Comparison of ENCODE assay signal across 19 cellular contexts in genomic region chr6:5464096-5464885, GRCh38.
DNase-seq lines count a peak whose midpoint lies in the region; FAIRE-seq and TF ChIP-seq lines count a peak whose summit lies in the region.
"Had no signal": no experiment of that assay in that cellular context is flagged by ENCODE, and none has a peak within 500 bp of the region (broad histone marks: within the 10 kb centered on the region; RNA-seq: fewer than 3 reads in every experiment).

No MANE protein-coding gene starts in this region.

- H3K27me3 Mint-ChIP-seq in astrocyte (ENCODE audit: low read depth, unreplicated experiment), result no peaks in the 10 kb centered on the region
- H3K27me3 Mint-ChIP-seq: CD4-positive, CD25-positive, alpha-beta regulatory T cell; IgD-negative memory B cell had no signal

- H3K4me2 ChIP-seq in astrocyte (ENCODE audit: low read length) (peak overlapping the region; percentile 15), mesenchymal stem cell (ENCODE audit: low read length, poor library complexity, severe bottlenecking) (peak overlapping the region; percentile 31), smooth muscle cell (peak overlapping the region; percentile 14)

- no peak for FAIRE-seq in astrocyte (lab: Jason Lieb, UNC)
- FAIRE-seq: G401.6 had no signal

- no peak overlapping the region for H4K8ac ChIP-seq in mesenchymal stem cell (ENCODE audit: low read length)

- no peak overlapping the region for H3K4me3 Mint-ChIP-seq in astrocyte (ENCODE audit: unreplicated experiment)
- H3K4me3 Mint-ChIP-seq: CD4-positive, CD25-positive, alpha-beta regulatory T cell; IgD-negative memory B cell had no signal

- no peaks in the 10 kb centered on the region for H3K9me3 ChIP-seq in astrocyte (ENCODE audit: insufficient read depth, low read depth, low read length)
- H3K9me3 ChIP-seq in mesenchymal stem cell (ENCODE audit: control insufficient read depth, low read length), result no peaks in the 10 kb centered on the region
- H3K9me3 ChIP-seq in smooth muscle cell (replicated peaks; ENCODE audit: low read depth), result no peaks in the 10 kb centered on the region
- H3K9me3 ChIP-seq: Caco-2 had no signal

- H4K20me1 ChIP-seq in astrocyte (ENCODE audit: insufficient read depth, low read length) (no peaks in the 10 kb centered on the region), smooth muscle cell (ENCODE audit: low read depth) (peaks cover 15% of the 10 kb centered on the region)

- H2BK5ac ChIP-seq in mesenchymal stem cell (ENCODE audit: low read depth, low read length, poor library complexity, severe bottlenecking), result no peak overlapping the region

- H2BK120ac ChIP-seq in mesenchymal stem cell (ENCODE audit: low read depth, low read length), result no peak overlapping the region

- no peaks in the 10 kb centered on the region for H3F3A ChIP-seq in smooth muscle cell (ENCODE audit: low read depth)

- H3K9ac ChIP-seq in astrocyte (ENCODE audit: low read length) (no peak overlapping the region), mesenchymal stem cell (ENCODE audit: low read length) (no peak overlapping the region), smooth muscle cell (ENCODE audit: low read depth) (no peak overlapping the region)
- H3K9ac ChIP-seq: GM23248 had no signal

- H3K23ac ChIP-seq in mesenchymal stem cell (ENCODE audit: low read length in 2 of 2), result peak overlapping the region in 1 of 2 experiments; percentile 68

- peak overlapping the region; percentile 4 for H3K27ac Mint-ChIP-seq in astrocyte (ENCODE audit: unreplicated experiment)
- H3K27ac Mint-ChIP-seq: CD4-positive, CD25-positive, alpha-beta regulatory T cell had no signal

- H2AFZ ChIP-seq in astrocyte (ENCODE audit: low read depth, low read length) (no peak overlapping the region), mesenchymal stem cell (ENCODE audit: low read depth, low read length) (no peak overlapping the region), smooth muscle cell (ENCODE audit: low read depth) (no peak overlapping the region)
- H2AFZ ChIP-seq: GM23248 had no signal

- 84% methylated on average over 4 of the region's 6 CpGs for WGBS in mesenchymal stem cell
- 79% methylated on average over 6 of the region's 6 CpGs for whole genome bisulfite sequencing in smooth muscle cell (ENCODE audit: low lambda C conversion rate)

- no peaks in the 10 kb centered on the region for H3K36me3 Mint-ChIP-seq in astrocyte (ENCODE audit: low read depth, unreplicated experiment)

- H3K79me1 ChIP-seq in mesenchymal stem cell (replicated peaks; ENCODE audit: low read length, poor library complexity, severe bottlenecking), result peaks cover 4% of the 10 kb centered on the region

- H2BK12ac ChIP-seq in mesenchymal stem cell (ENCODE audit: low read length in 2 of 2), result peak overlapping the region; percentile 6 to 60

- H4K91ac ChIP-seq in mesenchymal stem cell (ENCODE audit: low read length), result no peak overlapping the region

- H3K79me2 ChIP-seq in astrocyte (ENCODE audit: insufficient read depth, low read length) (no peaks in the 10 kb centered on the region), smooth muscle cell (ENCODE audit: low read depth) (no peaks in the 10 kb centered on the region)

- H3K27me3 ChIP-seq in astrocyte (ENCODE audit: insufficient read depth, low read length), result no peaks in the 10 kb centered on the region
- H3K27me3 ChIP-seq in mesenchymal stem cell (ENCODE audit: control insufficient read depth in 1 of 2, insufficient read depth in 1 of 2, low read length in 2 of 2), result no peaks in the 10 kb centered on the region
- H3K27me3 ChIP-seq in smooth muscle cell (ENCODE audit: low read depth), result no peaks in the 10 kb centered on the region

- TF ChIP-seq CTCF in astrocyte (IDR thresholded peaks at IDR 0.05; ENCODE audit: insufficient read depth, low read depth, low read length), result no peak
- no peak for TF ChIP-seq CTCF in smooth muscle cell (IDR thresholded peaks at IDR 0.05; ENCODE audit: borderline replicate concordance, insufficient read depth, poor library complexity, severe bottlenecking)

- DNase-seq in RPMI7951 (ENCODE audit: low read depth), result peak; percentile 25
- DNase-seq in astrocyte (ENCODE audit: low read depth), result peak; percentile 45
- DNase-seq in mesenchymal stem cell, result peak; percentile 22
- no peak for DNase-seq in smooth muscle cell (lab: John Stamatoyannopoulos, UW; ENCODE audit: unreplicated experiment)
- no peak for DNase-seq in NCI-H2107 treated with DMSO at 0.1 percent for 48 hours (lab: John Stamatoyannopoulos, UW; ENCODE audit: unreplicated experiment)
- no peak for DNase-seq in SW 1271 (lab: John Stamatoyannopoulos, UW)
- no peak for DNase-seq in activated CD4-positive, alpha-beta T cell treated with anti-CD3 and anti-CD28 coated beads, Interleukin-2, amount 50 U/mL, for 1 hour
- DNase-seq: ACHN; Caco-2; CD4-positive, CD25-positive, alpha-beta regulatory T cell; GM23248; HCEC 1CT; NCI-H1105 treated with DMSO at 0.1 percent for 48 hours; NCI-H187; NCI-H446; NK-92 treated with Interleukin-12 subunit alpha and Interleukin-12 subunit beta, amount 100 ng/mL, for 24 hours; SIG-M5 had no signal

- peak overlapping the region in 1 of 2 experiments; percentile 43 for H3K4ac ChIP-seq in mesenchymal stem cell (ENCODE audit: low read depth in 1 of 2, low read length in 2 of 2)

- H3K36me3 ChIP-seq in astrocyte (ENCODE audit: insufficient read depth, low read length) (no peaks in the 10 kb centered on the region), mesenchymal stem cell (ENCODE audit: control insufficient read depth in 1 of 2, insufficient read depth in 2 of 2, low read depth in 1 of 2, low read length in 2 of 2) (no peaks in the 10 kb centered on the region), smooth muscle cell (ENCODE audit: low read depth) (no peaks in the 10 kb centered on the region)

- H2AK5ac ChIP-seq in mesenchymal stem cell (ENCODE audit: low read length, severe bottlenecking), result peak overlapping the region; percentile 20

- no peak overlapping the region for H2BK15ac ChIP-seq in mesenchymal stem cell (ENCODE audit: low read depth, poor library complexity, severe bottlenecking)

- H3K4me1 ChIP-seq in astrocyte (ENCODE audit: insufficient read depth, low read length) (peaks cover 14% of the 10 kb centered on the region), mesenchymal stem cell (ENCODE audit: control insufficient read depth, insufficient read depth, low read depth, low read length) (peaks cover 13% of the 10 kb centered on the region), smooth muscle cell (ENCODE audit: low read depth) (peaks cover 17% of the 10 kb centered on the region)
- H3K4me1 ChIP-seq: Caco-2 had no signal

- H3K4me3 ChIP-seq in astrocyte (ENCODE audit: insufficient read depth, low read depth, low read length) (no peak overlapping the region), mesenchymal stem cell (ENCODE audit: insufficient read depth in 1 of 2, low read depth in 1 of 2, low read length in 2 of 2) (no peak overlapping the region), smooth muscle cell (no peak overlapping the region)
- H3K4me3 ChIP-seq: GM23248 had no signal

- peaks cover 28% of the 10 kb centered on the region for H3K4me1 Mint-ChIP-seq in astrocyte (ENCODE audit: low read depth, unreplicated experiment)

- no peaks in the 10 kb centered on the region for H3K9me3 Mint-ChIP-seq in astrocyte (ENCODE audit: unreplicated experiment)
- H3K9me3 Mint-ChIP-seq: CD4-positive, CD25-positive, alpha-beta regulatory T cell had no signal

- H3K27ac ChIP-seq in astrocyte (ENCODE audit: low read depth, low read length) (no peak overlapping the region), mesenchymal stem cell (ENCODE audit: low read length, poor library complexity, severe bottlenecking) (peak overlapping the region; percentile 71), smooth muscle cell (ENCODE audit: low read depth) (no peak overlapping the region)
- H3K27ac ChIP-seq: GM23248 had no signal

- peak overlapping the region in 1 of 2 experiments; percentile 70 for H3K18ac ChIP-seq in mesenchymal stem cell (ENCODE audit: low read depth in 1 of 2, low read length in 2 of 2)

- peak overlapping the region in 1 of 2 experiments; percentile 75 for H3K14ac ChIP-seq in mesenchymal stem cell (ENCODE audit: low read length in 2 of 2)

Comparison
In these comparisons a context has a peak if more than half of its experiments do, and no peak if none do; other contexts are left out.
1. DNase-seq: peak in RPMI7951 (single experiment), astrocyte (single experiment) and mesenchymal stem cell (single experiment); none in smooth muscle cell (single experiment), NCI-H2107 treated with DMSO at 0.1 percent for 48 hours (single experiment), SW 1271 (0 of 2) and activated CD4-positive, alpha-beta T cell treated with anti-CD3 and anti-CD28 coated beads, Interleukin-2, amount 50 U/mL, for 1 hour (single experiment).
2. Peak in every context shown above with its lines, with median percentiles within 50 percentile points of each other: H3K4me2 ChIP-seq.